In genomic region chr13:33125821-33126570, GRCh38 we compare ENCODE assay signal across 8 cellular contexts.
DNase-seq lines count a peak whose midpoint lies in the region; ATAC-seq, FAIRE-seq and TF ChIP-seq lines count a peak whose summit lies in the region.

No MANE protein-coding gene starts in this region.

- no peaks in the 10 kb centered on the region for H3K9me3 ChIP-seq in left lung
- no peaks in the 10 kb centered on the region for H3K9me3 ChIP-seq in upper lobe of right lung

- TF ChIP-seq CTCF in bronchial epithelial cell (IDR thresholded peaks at IDR 0.05; ENCODE audit: insufficient read depth, low read length, severe bottlenecking) (no peak), left lung (IDR thresholded peaks at IDR 0.05) (no peak), upper lobe of right lung (IDR thresholded peaks at IDR 0.05) (no peak)

- peak overlapping the region; percentile 53 to 72 for H3K27ac ChIP-seq in left lung
- peak overlapping the region; percentile 49 for H3K27ac ChIP-seq in upper lobe of right lung

- peak; percentile 91 for ATAC-seq in left lung
- peak; percentile 84 for ATAC-seq in upper lobe of right lung
- ATAC-seq in GM18520 (IDR thresholded peaks at IDR 0.05; ENCODE audit: unreplicated experiment), result no peak

- H3K27me3 ChIP-seq in bronchial epithelial cell (ENCODE audit: control insufficient read depth, insufficient read depth, low read length) (no peaks in the 10 kb centered on the region), left lung (no peaks in the 10 kb centered on the region), upper lobe of right lung (no peaks in the 10 kb centered on the region)

- H3K4me3 ChIP-seq in bronchial epithelial cell (ENCODE audit: low read depth, low read length), result no peak overlapping the region
- no peak overlapping the region for H3K4me3 ChIP-seq in left lung
- H3K4me3 ChIP-seq in upper lobe of right lung, result no peak overlapping the region

- peak; percentile 89 for FAIRE-seq in bronchial epithelial cell (lab: Jason Lieb, UNC)

- intact Hi-C loops in left lung (cut with DNase I) (no loop called here), upper lobe of right lung (cut with DNase I) (no loop called here)

- peak; percentile 70 for DNase-seq in HuH-7 (ENCODE audit: low spot score)
- DNase-seq in bronchial epithelial cell (ENCODE audit: low read depth), result peak; percentile 91
- no peak for DNase-seq in left lung
- DNase-seq in upper lobe of right lung, result no peak
- DNase-seq in NAMALWA (ENCODE audit: low spot score), result no peak
- no peak for DNase-seq in ecto neural progenitor cell (ENCODE audit: low spot score)
- DNase-seq in cerebellar nuclear complex (lab: John Stamatoyannopoulos, UW), result no peak

- H3K4me1 ChIP-seq in left lung, result peaks cover 22 to 47% of the 10 kb centered on the region in 2 donors
- peaks cover 52% of the 10 kb centered on the region for H3K4me1 ChIP-seq in upper lobe of right lung

- peaks cover 4% of the 10 kb centered on the region for H3K36me3 ChIP-seq in bronchial epithelial cell (ENCODE audit: control insufficient read depth, insufficient read depth, low read length)
- peaks cover 0 to 36% of the 10 kb centered on the region in 2 donors for H3K36me3 ChIP-seq in left lung
- H3K36me3 ChIP-seq in upper lobe of right lung, result peaks cover 24% of the 10 kb centered on the region

Comparison
In these comparisons a context has a peak if more than half of its experiments do, and no peak if none do; other contexts are left out.
1. DNase-seq: peak in HuH-7 (single experiment) and bronchial epithelial cell (single experiment); none in left lung (0 of 2), upper lobe of right lung (single experiment), NAMALWA (single experiment), ecto neural progenitor cell (single experiment) and cerebellar nuclear complex (0 of 2).